In genomic region chr4:38163216-38164006, GRCh38 we compare ENCODE assay signal across 12 cellular contexts.
A peak's percentile ranks its signal among the peaks of the same experiment; 100 is the strongest.
DNase-seq lines count a peak whose midpoint lies in the region; ATAC-seq and TF ChIP-seq lines count a peak whose summit lies in the region.
"Had no signal": no experiment of that assay in that cellular context is flagged by ENCODE, and none has a peak within 500 bp of the region (broad histone marks: within the 10 kb centered on the region; RNA-seq: fewer than 3 reads in every experiment).

No MANE protein-coding gene starts in this region.

- no peaks in the 10 kb centered on the region for H3K27me3 ChIP-seq in adipocyte (replicated peaks; ENCODE audit: control insufficient read depth, insufficient read depth, low read length)
- H3K27me3 ChIP-seq in kidney epithelial cell (ENCODE audit: control insufficient read depth, insufficient read depth, low read length) = no peaks in the 10 kb centered on the region

- H3K4me3 ChIP-seq in adipocyte (ENCODE audit: low read length) (no peak overlapping the region), kidney epithelial cell (ENCODE audit: low read depth, low read length) (no peak overlapping the region)

- no peaks in the 10 kb centered on the region for H3K36me3 ChIP-seq in adipocyte (ENCODE audit: control insufficient read depth, insufficient read depth, low read length, severe bottlenecking)
- H3K36me3 ChIP-seq in kidney epithelial cell (ENCODE audit: control insufficient read depth, insufficient read depth, low read length) = no peaks in the 10 kb centered on the region

- peaks cover 5% of the 10 kb centered on the region for H3K9me3 ChIP-seq in adipocyte (ENCODE audit: control insufficient read depth, low read length)

- peak overlapping the region; percentile 99 for H3K27ac Mint-ChIP-seq in HFFc6

- no peak overlapping the region for H3K9ac ChIP-seq in adipocyte (ENCODE audit: low read length)

- H3K36me3 Mint-ChIP-seq in HFFc6 (ENCODE audit: low read depth) = peaks cover 13% of the 10 kb centered on the region; the same call in 1 of the 2 replicates

- H3K9me3 Mint-ChIP-seq in HFFc6 = peaks cover 9% of the 10 kb centered on the region; the same call in 1 of the 2 replicates

- peaks cover 3% of the 10 kb centered on the region for H3K27me3 Mint-ChIP-seq in HFFc6 (ENCODE audit: insufficient read depth)

- ATAC-seq in GM19023 (IDR thresholded peaks at IDR 0.05; ENCODE audit: unreplicated experiment) (no peak), HG03196 (IDR thresholded peaks at IDR 0.05; ENCODE audit: unreplicated experiment) (no peak)

- DNase-seq in AG08395 (ENCODE audit: low spot score) (peak; percentile 48), HFFc6 (peak; percentile 71), adipocyte (ENCODE audit: low read depth) (peak; percentile 41), kidney epithelial cell (ENCODE audit: low read depth) (peak; percentile 83), DMS153 treated with DMSO at 0.1 percent for 48 hours (lab: John Stamatoyannopoulos, UW; ENCODE audit: unreplicated experiment) (no peak)
- DNase-seq in activated CD4-positive, alpha-beta T cell treated with anti-CD3 and anti-CD28 coated beads, Interleukin-2, amount 50 U/mL, for 48 hours = no peak
- DNase-seq: COR-L47, KG1, NCI-H82, T1000 had no signal

- peaks cover 22% of the 10 kb centered on the region for H3K4me1 ChIP-seq in adipocyte (ENCODE audit: control insufficient read depth, insufficient read depth, low read length)

- H3K4me1 Mint-ChIP-seq in HFFc6 (ENCODE audit: low read depth) = peaks cover 58% of the 10 kb centered on the region

- peak overlapping the region; percentile 21; the same call in 1 of the 2 replicates for H3K4me3 Mint-ChIP-seq in HFFc6

- TF ChIP-seq CTCF in HFFc6 (IDR thresholded peaks at IDR 0.05) (no peak), kidney epithelial cell (IDR thresholded peaks at IDR 0.05; ENCODE audit: insufficient read depth, low read length, poor library complexity, severe bottlenecking) (no peak)

Comparison
In these comparisons a context has a peak if more than half of its experiments do, and no peak if none do; other contexts are left out.
1. DNase-seq: peak in AG08395 (single experiment), HFFc6 (single experiment), adipocyte (single experiment) and kidney epithelial cell (single experiment); none in activated CD4-positive, alpha-beta T cell treated with anti-CD3 and anti-CD28 coated beads, Interleukin-2, amount 50 U/mL, for 48 hours (0 of 2) and DMS153 treated with DMSO at 0.1 percent for 48 hours (single experiment).